9 cellular contexts compared by ENCODE assay signal in genomic region chr15:78938608-78939488, GRCh38. TPM values are rescaled to one million over a fixed set of nuclear protein-coding genes. Genes with fewer than 3 reads are reported as not detected.
DNase-seq lines count a peak whose midpoint lies in the region; ATAC-seq and TF ChIP-seq lines count a peak whose summit lies in the region.
"Had no signal": no experiment of that assay in that cellular context is flagged by ENCODE, and none has a peak within 500 bp of the region (broad histone marks: within the 10 kb centered on the region; RNA-seq: fewer than 3 reads in every experiment).

No MANE protein-coding gene starts in this region.

- peaks cover 11% of the 10 kb centered on the region for H3K4me1 Mint-ChIP-seq in chondrocyte (ENCODE audit: low read depth)

- H3K36me3 Mint-ChIP-seq in chondrocyte (ENCODE audit: low read depth), result peaks cover 4% of the 10 kb centered on the region

- 70 to 83% methylated on average over 6 of the region's 6 CpGs for WGBS in esophagus, 2 donors

- H3K4me3 Mint-ChIP-seq in chondrocyte (ENCODE audit: unreplicated experiment), result no peak overlapping the region

- peak overlapping the region; percentile 62 for H3K4me3 ChIP-seq in GM12865 (ENCODE audit: low read depth, low read length)
- H3K4me3 ChIP-seq in esophagus (ENCODE audit: low read depth in 1 of 2, low read length in 2 of 2), result no peak overlapping the region

- H3K9me3 ChIP-seq in esophagus (ENCODE audit: control insufficient read depth in 2 of 2, insufficient read depth in 1 of 2, low read depth in 1 of 2, low read length in 1 of 2), result no peaks in the 10 kb centered on the region

- no peak overlapping the region for H3K27ac Mint-ChIP-seq in chondrocyte (ENCODE audit: unreplicated experiment)

- peaks cover 2% of the 10 kb centered on the region for H3K27me3 Mint-ChIP-seq in chondrocyte (ENCODE audit: low read depth)

- peaks cover 0 to 12% of the 10 kb centered on the region in 2 donors for H3K36me3 ChIP-seq in esophagus (ENCODE audit: control insufficient read depth in 2 of 2, insufficient read depth in 2 of 2, low read length in 1 of 2)

- H3K27me3 ChIP-seq in esophagus (ENCODE audit: control insufficient read depth in 1 of 2, insufficient read depth in 2 of 2, low read length in 2 of 2), result no peaks in the 10 kb centered on the region

- DNase-seq in GM12865 (ENCODE audit: low read depth), result peak; percentile 91
- no peak for DNase-seq in NCI-H2171 (lab: John Stamatoyannopoulos, UW)
- no peak for DNase-seq in chondrocyte (ENCODE audit: low spot score)
- DNase-seq in ureter (ENCODE audit: low spot score), result no peak
- DNase-seq in kidney tubule cell (ENCODE audit: low spot score), result no peak

- ATAC-seq in GM19463 (IDR thresholded peaks at IDR 0.05; ENCODE audit: unreplicated experiment) (peak; percentile 73), HG03469 (IDR thresholded peaks at IDR 0.05; ENCODE audit: unreplicated experiment) (peak; percentile 48)

- peak overlapping the region; percentile 13 to 39 for H3K27ac ChIP-seq in esophagus (ENCODE audit: low read depth in 2 of 2, low read length in 1 of 2)

- no peaks in the 10 kb centered on the region for H3K9me3 Mint-ChIP-seq in chondrocyte (ENCODE audit: low read depth)
- H3K9me3 Mint-ChIP-seq: naive thymus-derived CD8-positive, alpha-beta T cell had no signal

- TF ChIP-seq CTCF in GM12865 (IDR thresholded peaks at IDR 0.05; ENCODE audit: insufficient read depth, low read depth, low read length, missing control alignments) (no peak), chondrocyte (IDR thresholded peaks at IDR 0.05) (no peak)

- peaks cover 6 to 8% of the 10 kb centered on the region in 2 donors for H3K4me1 ChIP-seq in esophagus (ENCODE audit: control insufficient read depth in 2 of 2, insufficient read depth in 2 of 2, low read length in 1 of 2)

RNA-seq across cellular contexts. Expression of gene CTSH, which starts 6.0 kb away (rescaled TPM):
- 10 to 100 TPM; 43.6 to 76.9 TPM for polyA plus RNA-seq in esophagus
- total RNA-seq in chondrocyte (12.0 to 22.5 TPM (median 22.0 TPM) in 3 replicates), ureter (705 TPM)

Comparison
In these comparisons a context has a peak if more than half of its experiments do, and no peak if none do; other contexts are left out.
1. RNA of gene CTSH, which starts 6.0 kb away (total RNA-seq): 705 TPM in ureter (single experiment); 12.0 to 22.5 TPM in chondrocyte; every median in the first group is over 10 times any median in the second.